6 cellular contexts compared by ENCODE assay signal in genomic region chr1:145886390-145886789, GRCh38. TPM values are rescaled to one million over a fixed set of nuclear protein-coding genes. Genes with fewer than 3 reads are reported as not detected.
DNase-seq lines count a peak whose midpoint lies in the region; ATAC-seq and TF ChIP-seq lines count a peak whose summit lies in the region.

No MANE protein-coding gene starts in this region.

- H3K27ac ChIP-seq in iPS DF 6.9 (ENCODE audit: low read length) (no peak overlapping the region), upper lobe of right lung (no peak overlapping the region)

- no peaks in the 10 kb centered on the region for H3K9me3 Mint-ChIP-seq in activated T-cell treated with anti-CD3 and anti-CD28 coated beads, Interleukin-2, amount 50 U/mL, for 24 hours

- no peak for TF ChIP-seq CTCF in upper lobe of right lung (IDR thresholded peaks at IDR 0.05)

- peaks cover 25% of the 10 kb centered on the region for H3K27me3 Mint-ChIP-seq in activated T-cell treated with anti-CD3 and anti-CD28 coated beads, Interleukin-2, amount 50 U/mL, for 24 hours

- H3K36me3 Mint-ChIP-seq in activated T-cell treated with anti-CD3 and anti-CD28 coated beads, Interleukin-2, amount 50 U/mL, for 24 hours (ENCODE audit: low read depth): no peaks in the 10 kb centered on the region

- H3K4me1 ChIP-seq in iPS DF 6.9 (ENCODE audit: control insufficient read depth, insufficient read depth, low read length): no peaks in the 10 kb centered on the region
- peaks cover 11% of the 10 kb centered on the region for H3K4me1 ChIP-seq in upper lobe of right lung

- no peaks in the 10 kb centered on the region for H3K36me3 ChIP-seq in iPS DF 6.9 (ENCODE audit: control insufficient read depth, insufficient read depth, low read length)
- H3K36me3 ChIP-seq in upper lobe of right lung: no peaks in the 10 kb centered on the region

- H3K4me3 Mint-ChIP-seq in activated T-cell treated with anti-CD3 and anti-CD28 coated beads, Interleukin-2, amount 50 U/mL, for 24 hours: peak overlapping the region; percentile 83

- H3K27ac Mint-ChIP-seq in activated T-cell treated with anti-CD3 and anti-CD28 coated beads, Interleukin-2, amount 50 U/mL, for 24 hours: no peak overlapping the region

- intact Hi-C loops in upper lobe of right lung (cut with DNase I): no loop called here

- H3K27me3 ChIP-seq in iPS DF 6.9 (ENCODE audit: control insufficient read depth, insufficient read depth, low read length): no peaks in the 10 kb centered on the region; the same call in 1 of the 2 replicates
- H3K27me3 ChIP-seq in upper lobe of right lung: no peaks in the 10 kb centered on the region

- no peak for ATAC-seq in upper lobe of right lung

- DNase-seq in activated T-cell treated with anti-CD3 and anti-CD28 coated beads, Interleukin-2, amount 50 U/mL, for 24 hours: no peak
- DNase-seq in activated T-cell treated with anti-CD3 and anti-CD28 coated beads, Interleukin-2, amount 50 U/mL, for 1 hour: no peak
- DNase-seq in iPS DF 6.9 (ENCODE audit: low read depth, low spot score) (no peak), upper lobe of right lung (no peak), NCI-H1105 treated with DMSO at 0.1 percent for 48 hours (lab: John Stamatoyannopoulos, UW) (no peak), KG1 (lab: John Stamatoyannopoulos, UW) (no peak)

- no CpG with 5 or more reads among the region's 11 CpGs for WGBS in iPS DF 6.9 (ENCODE audit: insufficient coverage, insufficient read length)

- peaks cover 20% of the 10 kb centered on the region for H3K4me1 Mint-ChIP-seq in activated T-cell treated with anti-CD3 and anti-CD28 coated beads, Interleukin-2, amount 50 U/mL, for 24 hours (ENCODE audit: low read depth)

- H3K9me3 ChIP-seq in iPS DF 6.9 (ENCODE audit: control insufficient read depth, insufficient read depth, low read length): no peaks in the 10 kb centered on the region
- H3K9me3 ChIP-seq in upper lobe of right lung: no peaks in the 10 kb centered on the region

- peak overlapping the region; percentile 97; the same call in 1 of the 2 replicates for H3K4me3 ChIP-seq in iPS DF 6.9 (ENCODE audit: low read length)
- H3K4me3 ChIP-seq in upper lobe of right lung: peak overlapping the region; percentile 66

RNA-seq across cellular contexts. Expression of gene ANKRD35, which starts 0.7 kb away (rescaled TPM):
- 1.6 TPM for total RNA-seq in upper lobe of right lung

RNA-seq across cellular contexts. Expression of gene ITGA10, which starts 23.5 kb away (rescaled TPM):
- total RNA-seq in upper lobe of right lung: 10.8 TPM

RNA-seq across cellular contexts. Expression of gene PIAS3, which starts 27.5 kb away (rescaled TPM):
- 29.2 TPM for total RNA-seq in upper lobe of right lung

RNA-seq across cellular contexts. Expression of gene PEX11B, which starts 32.1 kb away (rescaled TPM):
- 31.0 TPM for total RNA-seq in upper lobe of right lung

RNA-seq across cellular contexts. Expression of gene RBM8A, which starts 40.9 kb away (rescaled TPM):
- 102 TPM for total RNA-seq in upper lobe of right lung
